ENCODE assay signal across 14 cellular contexts in genomic region chr19:6667114-6667627, GRCh38. TPM values are rescaled to one million over a fixed set of nuclear protein-coding genes. Genes with fewer than 3 reads are reported as not detected.
A peak's percentile ranks its signal among the peaks of the same experiment; 100 is the strongest.
DNase-seq lines count a peak whose midpoint lies in the region; ATAC-seq and TF ChIP-seq lines count a peak whose summit lies in the region.
"Had no signal": no experiment of that assay in that cellular context is flagged by ENCODE, and none has a peak within 500 bp of the region (broad histone marks: within the 10 kb centered on the region; RNA-seq: fewer than 3 reads in every experiment).

No MANE protein-coding gene starts in this region.

- peak; percentile 15 for DNase-seq in ELF-1 (ENCODE audit: low read depth, low spot score)
- peak; percentile 74 to 79 for DNase-seq in NOMO-1 (lab: John Stamatoyannopoulos, UW; ENCODE audit: unreplicated experiment in 2 of 2)
- peak; percentile 46 for DNase-seq in activated T-cell treated with anti-CD3 and anti-CD28 coated beads, Interleukin-2, amount 50 U/mL, for 4 hours
- DNase-seq in natural killer cell treated with Interleukin-12 subunit alpha and Interleukin-12 subunit beta and Interleukin-15 and Interleukin-18, amount 100 ng/mL, for 72 hours (ENCODE audit: low spot score) = no peak
- no peak for DNase-seq in NCI-H2029 treated with DMSO at 0.1 percent for 48 hours (lab: John Stamatoyannopoulos, UW)
- no peak for DNase-seq in type B pancreatic cell (ENCODE audit: extremely low spot score, unreplicated experiment)
- DNase-seq: activated B cell treated with CpG ODN at 0.5 μM for 24 hours, DMS 273 treated with DMSO at 0.1 percent for 48 hours, HFFc6, Karpas-422, left cardiac atrium, NCI-H2227 treated with DMSO at 0.1 percent for 48 hours, nucleus accumbens had no signal

- no peak for TF ChIP-seq CTCF in type B pancreatic cell (conservative IDR thresholded peaks at IDR 0.05)

- no peaks in the 10 kb centered on the region for H3K9me3 Mint-ChIP-seq in activated T-cell treated with anti-CD3 and anti-CD28 coated beads, Interleukin-2, amount 50 U/mL, for 4 hours
- H3K9me3 Mint-ChIP-seq in natural killer cell treated with Interleukin-12 subunit alpha and Interleukin-12 subunit beta and Interleukin-15 and Interleukin-18, amount 100 ng/mL, for 72 hours = no peaks in the 10 kb centered on the region
- H3K9me3 Mint-ChIP-seq in type B pancreatic cell = no peaks in the 10 kb centered on the region
- H3K9me3 Mint-ChIP-seq: activated B cell treated with CpG ODN at 0.5 μM for 24 hours, HFFc6 had no signal

- no peak overlapping the region for H3K27ac Mint-ChIP-seq in natural killer cell treated with Interleukin-12 subunit alpha and Interleukin-12 subunit beta and Interleukin-15 and Interleukin-18, amount 100 ng/mL, for 72 hours
- no peak overlapping the region for H3K27ac Mint-ChIP-seq in type B pancreatic cell
- H3K27ac Mint-ChIP-seq: activated B cell treated with CpG ODN at 0.5 μM for 24 hours, HFFc6 had no signal

- H3K27me3 Mint-ChIP-seq in activated T-cell treated with anti-CD3 and anti-CD28 coated beads, Interleukin-2, amount 50 U/mL, for 4 hours (ENCODE audit: low read depth) = no peaks in the 10 kb centered on the region
- no peaks in the 10 kb centered on the region for H3K27me3 Mint-ChIP-seq in natural killer cell treated with Interleukin-12 subunit alpha and Interleukin-12 subunit beta and Interleukin-15 and Interleukin-18, amount 100 ng/mL, for 72 hours
- H3K27me3 Mint-ChIP-seq in type B pancreatic cell = peaks cover 4% of the 10 kb centered on the region

- H3K4me3 Mint-ChIP-seq in activated T-cell treated with anti-CD3 and anti-CD28 coated beads, Interleukin-2, amount 50 U/mL, for 4 hours = peak overlapping the region; percentile 100
- peak overlapping the region; percentile 38 for H3K4me3 Mint-ChIP-seq in natural killer cell treated with Interleukin-12 subunit alpha and Interleukin-12 subunit beta and Interleukin-15 and Interleukin-18, amount 100 ng/mL, for 72 hours
- H3K4me3 Mint-ChIP-seq in type B pancreatic cell = no peak overlapping the region
- H3K4me3 Mint-ChIP-seq: activated B cell treated with CpG ODN at 0.5 μM for 24 hours, HFFc6 had no signal

- ATAC-seq in activated T-cell treated with anti-CD3 and anti-CD28 coated beads, Interleukin-2, amount 50 U/mL, for 4 hours = no peak
- ATAC-seq in natural killer cell treated with Interleukin-12 subunit alpha and Interleukin-12 subunit beta and Interleukin-15 and Interleukin-18, amount 100 ng/mL, for 72 hours = no peak
- ATAC-seq in HG03108 (IDR thresholded peaks at IDR 0.05; ENCODE audit: unreplicated experiment) = no peak

- peaks cover 29% of the 10 kb centered on the region for H3K4me1 Mint-ChIP-seq in activated T-cell treated with anti-CD3 and anti-CD28 coated beads, Interleukin-2, amount 50 U/mL, for 4 hours (ENCODE audit: low read depth)
- peaks cover 37 to 45% of the 10 kb centered on the region in 2 donors for H3K4me1 Mint-ChIP-seq in natural killer cell treated with Interleukin-12 subunit alpha and Interleukin-12 subunit beta and Interleukin-15 and Interleukin-18, amount 100 ng/mL, for 72 hours (ENCODE audit: low read depth in 2 of 2)
- H3K4me1 Mint-ChIP-seq in type B pancreatic cell (ENCODE audit: unreplicated experiment) = no peaks in the 10 kb centered on the region

- H3K36me3 Mint-ChIP-seq in activated T-cell treated with anti-CD3 and anti-CD28 coated beads, Interleukin-2, amount 50 U/mL, for 4 hours (ENCODE audit: insufficient read depth) = peaks cover 25% of the 10 kb centered on the region
- no peaks in the 10 kb centered on the region for H3K36me3 Mint-ChIP-seq in natural killer cell treated with Interleukin-12 subunit alpha and Interleukin-12 subunit beta and Interleukin-15 and Interleukin-18, amount 100 ng/mL, for 72 hours
- no peaks in the 10 kb centered on the region for H3K36me3 Mint-ChIP-seq in type B pancreatic cell

RNA-seq across cellular contexts. Expression of gene TNFSF14, which starts 2.8 kb away (rescaled TPM):
- 100 to 1,000 TPM; 244 to 279 (median 255) TPM for total RNA-seq in activated T-cell treated with anti-CD3 and anti-CD28 coated beads, Interleukin-2, amount 50 U/mL, for 4 hours
- 10 to 100 TPM in 1 of 2 donors, 1 to 10 TPM in 1; 4.5 to 11.3 TPM for total RNA-seq in natural killer cell treated with Interleukin-12 subunit alpha and Interleukin-12 subunit beta and Interleukin-15 and Interleukin-18, amount 100 ng/mL, for 72 hours
- not detected in 2 replicates for total RNA-seq in type B pancreatic cell (ENCODE audit: low replicate concordance)
- total RNA-seq: HFFc6 had no signal

RNA-seq across cellular contexts. Expression of gene C3, which starts 53.3 kb away (rescaled TPM):
- 1 to 10 TPM; 6.5 to 7.4 (median 6.7) TPM for total RNA-seq in activated T-cell treated with anti-CD3 and anti-CD28 coated beads, Interleukin-2, amount 50 U/mL, for 4 hours
- total RNA-seq in natural killer cell treated with Interleukin-12 subunit alpha and Interleukin-12 subunit beta and Interleukin-15 and Interleukin-18, amount 100 ng/mL, for 72 hours = 1 to 10 TPM; 3.5 to 9.2 TPM
- total RNA-seq in type B pancreatic cell (ENCODE audit: low replicate concordance) = 8.2 and 14.2 TPM in 2 replicates

Comparison
In these comparisons a context has a peak if more than half of its experiments do, and no peak if none do; other contexts are left out.
1. DNase-seq: peak in ELF-1 (single experiment), NOMO-1 (2 of 2) and activated T-cell treated with anti-CD3 and anti-CD28 coated beads, Interleukin-2, amount 50 U/mL, for 4 hours (single experiment); none in natural killer cell treated with Interleukin-12 subunit alpha and Interleukin-12 subunit beta and Interleukin-15 and Interleukin-18, amount 100 ng/mL, for 72 hours (single experiment), NCI-H2029 treated with DMSO at 0.1 percent for 48 hours (single experiment) and type B pancreatic cell (single experiment).
2. RNA of gene TNFSF14, which starts 2.8 kb away (total RNA-seq): 244 to 279 TPM in activated T-cell treated with anti-CD3 and anti-CD28 coated beads, Interleukin-2, amount 50 U/mL, for 4 hours; 4.5 to 11.3 TPM in natural killer cell treated with Interleukin-12 subunit alpha and Interleukin-12 subunit beta and Interleukin-15 and Interleukin-18, amount 100 ng/mL, for 72 hours and not detected in type B pancreatic cell; every median in the first group is over 10 times any median in the second.